In the genomic region with DNA sequence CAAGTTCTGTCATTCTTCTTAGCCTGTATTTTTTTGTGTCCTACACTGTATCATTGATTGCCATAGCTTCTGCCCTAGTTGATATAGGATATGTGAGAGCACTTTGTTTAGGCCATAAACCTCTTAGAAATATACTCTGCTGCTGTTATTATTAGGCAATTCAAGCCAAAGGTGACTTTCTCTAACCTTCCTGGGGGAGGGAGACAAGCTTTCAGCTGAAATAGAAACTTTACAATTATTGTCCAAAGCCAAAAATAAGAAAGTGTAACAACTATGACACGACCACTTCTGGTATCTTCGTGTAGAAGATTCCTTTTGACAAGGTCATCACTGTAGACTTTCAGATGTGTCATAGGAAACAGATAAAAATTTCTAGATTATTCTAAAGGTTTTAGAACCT, we compare ENCODE assay signal across 11 cellular contexts. TPM values are rescaled to one million over a fixed set of nuclear protein-coding genes. Genes with fewer than 3 reads are reported as not detected.
DNase-seq lines count a peak whose midpoint lies in the region; ATAC-seq and TF ChIP-seq lines count a peak whose summit lies in the region.
"Had no signal": no experiment of that assay in that cellular context is flagged by ENCODE, and none has a peak within 500 bp of the region (broad histone marks: within the 10 kb centered on the region; RNA-seq: fewer than 3 reads in every experiment).

No MANE protein-coding gene starts in this region.

- H3K4me2 ChIP-seq in BLaER1 treated with 17β-estradiol and CSF1 and Interleukin-3, amounts not matched to agents 10 nM and 100 nM = peak overlapping the region in 5 of 11 experiments; percentile 71 to 92 (median 84); a peak in 10 of 22 replicates
- no peak overlapping the region for H3K4me2 ChIP-seq in Karpas-422 (ENCODE audit: low read depth, low read length, poor library complexity, severe bottlenecking)
- H3K4me2 ChIP-seq in osteoblast (ENCODE audit: insufficient read depth, low read length) = no peak overlapping the region

- no peak for ATAC-seq in HG02973 (IDR thresholded peaks at IDR 0.05; ENCODE audit: unreplicated experiment)
- ATAC-seq in GM19395 (IDR thresholded peaks at IDR 0.05; ENCODE audit: unreplicated experiment) = no peak
- ATAC-seq: natural killer cell had no signal

- no peak overlapping the region for H3K4me3 ChIP-seq in BLaER1 treated with 17β-estradiol and CSF1 and Interleukin-3, amounts not matched to agents 10 nM and 100 nM
- H3K4me3 ChIP-seq in Karpas-422 (ENCODE audit: low read length) = no peak overlapping the region
- H3K4me3 ChIP-seq in epithelial cell of esophagus (ENCODE audit: low read length) = no peak overlapping the region
- H3K4me3 ChIP-seq in osteoblast (ENCODE audit: insufficient read depth, low read length) = no peak overlapping the region
- H3K4me3 ChIP-seq: SJCRH30 had no signal

- peak overlapping the region; percentile 80 for H2AFZ ChIP-seq in Karpas-422 (ENCODE audit: low read length)
- peak overlapping the region; percentile 39 for H2AFZ ChIP-seq in osteoblast (ENCODE audit: low read length)

- TF ChIP-seq CTCF in epithelial cell of esophagus (IDR thresholded peaks at IDR 0.05; ENCODE audit: insufficient read depth, low read depth, low read length, missing control alignments) = no peak
- TF ChIP-seq CTCF in osteoblast (IDR thresholded peaks at IDR 0.05; ENCODE audit: extremely low read depth, low read depth, low read length) = no peak

- H3K79me2 ChIP-seq in Karpas-422 (ENCODE audit: low read length) (no peaks in the 10 kb centered on the region), osteoblast (ENCODE audit: insufficient read depth, low read length) (no peaks in the 10 kb centered on the region)

- H3K27ac ChIP-seq in BLaER1 treated with 17β-estradiol and CSF1 and Interleukin-3, amounts not matched to agents 10 nM and 100 nM = peak overlapping the region in 7 of 11 experiments; percentile 24 to 88 (median 70); a peak in 11 of 22 replicates
- H3K27ac ChIP-seq in Karpas-422 (ENCODE audit: low read length) = peak overlapping the region; percentile 6; the same call in 1 of the 2 replicates
- H3K27ac ChIP-seq in osteoblast (ENCODE audit: low read depth, low read length) = peak overlapping the region; percentile 89
- H3K27ac ChIP-seq: SJCRH30 had no signal

- peak overlapping the region in 4 of 11 experiments; percentile 14 to 73 (median 49); a peak in 4 of 22 replicates for H3K9ac ChIP-seq in BLaER1 treated with 17β-estradiol and CSF1 and Interleukin-3, amounts not matched to agents 10 nM and 100 nM
- H3K9ac ChIP-seq in Karpas-422 (ENCODE audit: low read length) = 0 out of 2 replicates have a peak overlapping the region, but pooled peaks have one; percentile 20

- no peaks in the 10 kb centered on the region for H4K20me1 ChIP-seq in BLaER1 treated with 17β-estradiol and CSF1 and Interleukin-3, amounts not matched to agents 10 nM and 100 nM
- H4K20me1 ChIP-seq in Karpas-422 (ENCODE audit: insufficient read depth, low read depth, low read length) (no peaks in the 10 kb centered on the region), osteoblast (ENCODE audit: insufficient read depth, low read length) (no peaks in the 10 kb centered on the region)

- H3K4me1 ChIP-seq in BLaER1 treated with 17β-estradiol and CSF1 and Interleukin-3, amounts not matched to agents 10 nM and 100 nM = peaks cover 10 to 54% (median 35%) of the 10 kb centered on the region in 10 experiments
- H3K4me1 ChIP-seq in Karpas-422 (ENCODE audit: low read length) (peaks cover 51% of the 10 kb centered on the region), osteoblast (ENCODE audit: insufficient read depth, low read length) (peaks cover 36% of the 10 kb centered on the region)

- no peaks in the 10 kb centered on the region for H3K36me3 ChIP-seq in BLaER1 treated with 17β-estradiol and CSF1 and Interleukin-3, amounts not matched to agents 10 nM and 100 nM
- H3K36me3 ChIP-seq in Karpas-422 (ENCODE audit: insufficient read depth, low read length) (no peaks in the 10 kb centered on the region), osteoblast (ENCODE audit: insufficient read depth, low read length) (no peaks in the 10 kb centered on the region)
- H3K36me3 ChIP-seq: SJCRH30 had no signal

- H3K9me3 ChIP-seq in BLaER1 treated with 17β-estradiol and CSF1 and Interleukin-3, amounts not matched to agents 10 nM and 100 nM (replicated peaks in 1 of 11) = no peaks in the 10 kb centered on the region
- H3K9me3 ChIP-seq in Karpas-422 (ENCODE audit: low read length) (no peaks in the 10 kb centered on the region), osteoblast (ENCODE audit: low read depth, low read length) (no peaks in the 10 kb centered on the region)
- H3K9me3 ChIP-seq: SJCRH30 had no signal

- H3K9me2 ChIP-seq in Karpas-422 (replicated peaks; ENCODE audit: insufficient read depth, low read length) = no peaks in the 10 kb centered on the region

- DNase-seq in Karpas-422 = no peak
- DNase-seq in epithelial cell of esophagus (ENCODE audit: low read depth) = peak; percentile 40
- peak; percentile 73 for DNase-seq in osteoblast (ENCODE audit: insufficient read length, low spot score, missing footprints)
- no peak for DNase-seq in NCI-H1694 treated with DMSO at 0.1 percent for 48 hours (lab: John Stamatoyannopoulos, UW)
- no peak for DNase-seq in activated gamma-delta T cell treated with Interleukin-2 at 50 U/mL for 16 hours
- DNase-seq: natural killer cell, NCI-H1417, SJCRH30 had no signal

- no peaks in the 10 kb centered on the region for H3K27me3 ChIP-seq in BLaER1 treated with 17β-estradiol and CSF1 and Interleukin-3, amounts not matched to agents 10 nM and 100 nM
- H3K27me3 ChIP-seq in Karpas-422 (ENCODE audit: low read length) = no peaks in the 10 kb centered on the region
- no peaks in the 10 kb centered on the region for H3K27me3 ChIP-seq in osteoblast (ENCODE audit: insufficient read depth, low read length)
- H3K27me3 ChIP-seq: SJCRH30 had no signal

RNA-seq across cellular contexts. Expression of a gene that starts 12.2 kb away (rescaled TPM):
- total RNA-seq in Karpas-422 (2014; rRNA removed; shearing (Covaris generic); ENCODE audit: low replicate concordance) = 193 and 274 TPM in 2 replicates
- total RNA-seq in osteoblast = 444 and 497 TPM in 2 replicates

RNA-seq across cellular contexts. Expression of a gene that starts 17.8 kb away (rescaled TPM):
- total RNA-seq in Karpas-422 (2014; rRNA removed; shearing (Covaris generic); ENCODE audit: low replicate concordance) = 17.0 and 30.0 TPM in 2 replicates
- total RNA-seq in osteoblast = 0.72 and 0.88 TPM in 2 replicates

Comparison
In these comparisons a context has a peak if more than half of its experiments do, and no peak if none do; other contexts are left out.
1. H3K27ac ChIP-seq: peak in every context shown above with its lines; median percentile 89 in osteoblast; 70 in BLaER1 treated with 17β-estradiol and CSF1 and Interleukin-3, amounts not matched to agents 10 nM and 100 nM; 6 in Karpas-422.
2. DNase-seq: peak in epithelial cell of esophagus (single experiment) and osteoblast (single experiment); none in Karpas-422 (single experiment), NCI-H1694 treated with DMSO at 0.1 percent for 48 hours (single experiment) and activated gamma-delta T cell treated with Interleukin-2 at 50 U/mL for 16 hours (single experiment).